ENCODE assay signal across 8 cellular contexts in the genomic region with DNA sequence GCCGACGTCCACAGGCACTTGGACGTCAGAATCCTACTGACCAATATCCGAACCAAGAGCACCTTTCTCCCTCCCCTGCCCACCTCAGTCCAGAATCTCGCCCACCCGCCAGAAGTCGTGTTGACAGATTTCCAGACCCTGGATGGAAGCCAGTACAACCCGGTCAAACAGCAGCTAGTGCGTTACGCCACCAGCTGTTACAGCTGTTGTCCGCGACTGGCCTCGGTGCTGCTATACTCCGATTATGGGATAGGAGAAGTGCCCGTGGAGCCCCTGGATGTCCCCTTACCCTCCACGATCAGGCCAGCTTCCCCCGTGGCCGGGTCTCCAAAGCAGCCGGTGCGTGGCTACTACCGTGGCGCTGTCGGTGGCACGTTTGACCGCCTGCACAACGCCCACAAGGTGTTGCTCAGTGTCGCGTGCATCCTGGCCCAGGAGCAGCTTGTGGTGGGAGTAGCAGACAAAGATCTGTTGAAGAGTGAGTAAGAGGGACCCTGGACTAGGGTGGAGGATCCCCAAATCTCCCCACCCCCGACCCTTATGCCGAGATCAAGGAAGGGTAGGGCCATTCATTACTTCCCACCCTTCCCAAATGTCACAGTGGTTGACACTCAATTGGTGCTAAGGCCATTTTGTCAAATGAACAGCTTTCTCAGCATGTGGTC. TPM values are rescaled to one million over a fixed set of nuclear protein-coding genes. Genes with fewer than 3 reads are reported as not detected.
DNase-seq lines count a peak whose midpoint lies in the region; ATAC-seq, FAIRE-seq and TF ChIP-seq lines count a peak whose summit lies in the region.

No MANE protein-coding gene starts in this region.

- no peaks in the 10 kb centered on the region for H3K9me3 Mint-ChIP-seq in IgD-negative memory B cell

- peak overlapping the region; percentile 91 to 98 (median 96) for H3K4me3 Mint-ChIP-seq in IgD-negative memory B cell

- FAIRE-seq in bronchial epithelial cell (lab: Jason Lieb, UNC) = no peak

- H3K27me3 Mint-ChIP-seq in IgD-negative memory B cell = no peaks in the 10 kb centered on the region

- peaks cover 51% of the 10 kb centered on the region for H3K4me1 ChIP-seq in mucosa of stomach (ENCODE audit: control insufficient read depth, insufficient read depth, low read length)

- H3K4me3 ChIP-seq in bronchial epithelial cell (ENCODE audit: low read depth, low read length) (peak overlapping the region; percentile 95), mucosa of stomach (ENCODE audit: low read length) (peak overlapping the region; percentile 53)

- no peaks in the 10 kb centered on the region for H3K9me3 ChIP-seq in mucosa of stomach (ENCODE audit: control insufficient read depth, low read length)

- ATAC-seq in GM18873 (IDR thresholded peaks at IDR 0.05; ENCODE audit: low FRiP score, unreplicated experiment) = no peak
- ATAC-seq in GM21390 (IDR thresholded peaks at IDR 0.05; ENCODE audit: unreplicated experiment) = no peak

- no peaks in the 10 kb centered on the region for H3K27me3 ChIP-seq in bronchial epithelial cell (ENCODE audit: control insufficient read depth, insufficient read depth, low read length)
- H3K27me3 ChIP-seq in mucosa of stomach (ENCODE audit: control insufficient read depth, insufficient read depth, low read length) = no peaks in the 10 kb centered on the region

- no peak for TF ChIP-seq CTCF in bronchial epithelial cell (IDR thresholded peaks at IDR 0.05; ENCODE audit: insufficient read depth, low read length, severe bottlenecking)

- peaks cover 21 to 30% (median 23%) of the 10 kb centered on the region in 3 donors for H3K4me1 Mint-ChIP-seq in IgD-negative memory B cell

- H3K36me3 Mint-ChIP-seq in IgD-negative memory B cell = peaks cover 1% of the 10 kb centered on the region

- H3K36me3 ChIP-seq in bronchial epithelial cell (ENCODE audit: control insufficient read depth, insufficient read depth, low read length) = peaks cover 26% of the 10 kb centered on the region
- H3K36me3 ChIP-seq in mucosa of stomach (ENCODE audit: control insufficient read depth, insufficient read depth, low read length) = peaks cover 9% of the 10 kb centered on the region

- H3K9ac ChIP-seq in mucosa of stomach (ENCODE audit: low read length) = peak overlapping the region; percentile 84

- DNase-seq in AG08396 (ENCODE audit: low spot score) = peak; percentile 45
- no peak for DNase-seq in bronchial epithelial cell (ENCODE audit: low read depth)
- DNase-seq in activated gamma-delta T cell treated with Interleukin-2 at 50 U/mL for 16 hours = no peak
- DNase-seq in foreskin melanocyte = no peak

- peak overlapping the region in 2 of 3 donors; percentile 94 for H3K27ac Mint-ChIP-seq in IgD-negative memory B cell

RNA-seq across cellular contexts. Expression of gene COASY, which starts 1.0 kb away (rescaled TPM):
- 64.9 TPM for polyA plus RNA-seq in IgD-negative memory B cell
- 9.0 and 18.4 TPM in 2 replicates for total RNA-seq in bronchial epithelial cell

RNA-seq across cellular contexts. Expression of gene MLX, which starts 3.9 kb away (rescaled TPM):
- polyA plus RNA-seq in IgD-negative memory B cell = 44.8 TPM
- total RNA-seq in bronchial epithelial cell = 28.3 and 33.2 TPM in 2 replicates

RNA-seq across cellular contexts. Expression of gene HSD17B1, which starts 10.3 kb away (rescaled TPM):
- 0.39 TPM for polyA plus RNA-seq in IgD-negative memory B cell
- 7.4 and 22.8 TPM in 2 replicates for total RNA-seq in bronchial epithelial cell

RNA-seq across cellular contexts. Expression of gene PSMC3IP, which starts 14.6 kb away (rescaled TPM):
- polyA plus RNA-seq in IgD-negative memory B cell = 2.9 TPM
- total RNA-seq in bronchial epithelial cell = 1.3 and 2.0 TPM in 2 replicates

RNA-seq across cellular contexts. Expression of gene NAGLU, which starts 26.9 kb away (rescaled TPM):
- polyA plus RNA-seq in IgD-negative memory B cell = 14.4 TPM
- 8.4 and 14.2 TPM in 2 replicates for total RNA-seq in bronchial epithelial cell
